In the genomic region with DNA sequence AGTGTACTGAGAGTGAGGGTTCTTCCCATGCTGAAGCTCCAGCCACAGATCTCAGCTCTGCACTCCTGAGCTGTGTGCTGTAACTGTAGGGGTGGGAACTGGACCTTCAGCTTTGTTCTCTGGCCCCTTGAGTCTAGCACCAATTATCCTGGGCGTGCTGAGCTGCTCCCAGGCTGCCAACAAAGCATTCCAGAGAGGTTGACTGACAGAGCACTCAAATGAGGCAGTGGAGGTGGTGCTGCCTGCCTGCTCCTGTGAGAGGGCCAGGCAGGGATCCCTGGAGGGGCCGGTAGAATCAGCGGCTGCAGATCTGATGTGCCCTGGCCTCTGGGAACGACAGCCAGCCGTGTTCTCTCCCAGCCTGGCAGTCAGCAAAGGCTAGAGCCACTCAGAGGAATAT, we compare ENCODE assay signal across 20 cellular contexts.
"Had no signal": no experiment of that assay in that cellular context is flagged by ENCODE, and none has a peak within 500 bp of the region (broad histone marks: within the 10 kb centered on the region; RNA-seq: fewer than 3 reads in every experiment).

No MANE protein-coding gene starts in this region.

- H3K4me3 Mint-ChIP-seq: activated CD4-positive, alpha-beta T cell treated with anti-CD3 and anti-CD28 coated beads, Interleukin-2, amount 10 ng/mL, durations not matched to agents 7 days and 5 days; effector memory CD8-positive, alpha-beta T cell; memory B cell; natural killer cell; stimulated activated memory B cell treated with anti-CD40 and anti-IgM and Interleukin-4, amounts not matched to agents 10 μg/mL and 1 μg/mL and 100 μg/mL, for 72 hours; T-helper 2 cell treated with Interferon-gamma antibody and Interleukin-4, amounts not matched to agents 5 μg/mL and 100 μg/mL, for 36 hours had no signal

- H3K27ac Mint-ChIP-seq: activated CD4-positive, alpha-beta T cell treated with anti-CD3 and anti-CD28 coated beads, Interleukin-2, amount 10 ng/mL, durations not matched to agents 7 days and 5 days; effector memory CD8-positive, alpha-beta T cell; memory B cell; natural killer cell; stimulated activated memory B cell treated with anti-CD40 and anti-IgM and Interleukin-4, amounts not matched to agents 10 μg/mL and 1 μg/mL and 100 μg/mL, for 72 hours; T-helper 2 cell treated with Interferon-gamma antibody and Interleukin-4, amounts not matched to agents 5 μg/mL and 100 μg/mL, for 36 hours had no signal

- H3K27ac ChIP-seq: brain microvascular endothelial cell, gastrocnemius medialis, heart right ventricle, left lung, right atrium auricular region, tibial artery, uterus had no signal

- DNase-seq: activated CD4-positive, alpha-beta T cell treated with anti-CD3 and anti-CD28 coated beads, Interleukin-2, amount 10 ng/mL, durations not matched to agents 7 days and 5 days; activated CD8-positive, alpha-beta memory T cell treated with anti-CD3 and anti-CD28 coated beads for 24 hours; activated naive CD4-positive, alpha-beta T cell treated with Interleukin-2 at 50 U/mL for 16 hours; activated T-cell treated with anti-CD3 and anti-CD28 coated beads for 4 hours; anterior cingulate cortex; brain microvascular endothelial cell; effector memory CD8-positive, alpha-beta T cell; gastrocnemius medialis; heart right ventricle; kidney; left lung; natural killer cell; nucleus accumbens; stimulated activated CD4-positive, alpha-beta T cell treated with anti-CD3 and anti-CD28 coated beads, Interleukin-2, amount 100 ng/mL, for 48 hours; tibial artery; uterus had no signal

- H3K4me1 ChIP-seq: gastrocnemius medialis, heart right ventricle, left lung, right atrium auricular region, tibial artery, uterus had no signal

- H3K36me3 Mint-ChIP-seq: memory B cell; natural killer cell; stimulated activated memory B cell treated with anti-CD40 and anti-IgM and Interleukin-4, amounts not matched to agents 10 μg/mL and 1 μg/mL and 100 μg/mL, for 72 hours had no signal

- H3K36me3 ChIP-seq: brain microvascular endothelial cell, gastrocnemius medialis, heart right ventricle, left lung, right atrium auricular region, tibial artery, uterus had no signal

- H3K27me3 Mint-ChIP-seq: activated CD4-positive, alpha-beta T cell treated with anti-CD3 and anti-CD28 coated beads, Interleukin-2, amount 10 ng/mL, durations not matched to agents 7 days and 5 days; effector memory CD8-positive, alpha-beta T cell; memory B cell; stimulated activated memory B cell treated with anti-CD40 and anti-IgM and Interleukin-4, amounts not matched to agents 10 μg/mL and 1 μg/mL and 100 μg/mL, for 72 hours had no signal

- ATAC-seq: effector memory CD8-positive, alpha-beta T cell; gastrocnemius medialis; heart right ventricle; left lung; natural killer cell; stimulated activated memory B cell treated with anti-CD40 and anti-IgM and Interleukin-4, amounts not matched to agents 10 μg/mL and 1 μg/mL and 100 μg/mL, for 72 hours had no signal

- H3K27me3 ChIP-seq: brain microvascular endothelial cell, gastrocnemius medialis, heart right ventricle, left lung, right atrium auricular region, tibial artery, uterus had no signal

- H3K9me3 ChIP-seq: left lung, right atrium auricular region, tibial artery, uterus had no signal

- H3K4me1 Mint-ChIP-seq: activated CD4-positive, alpha-beta T cell treated with anti-CD3 and anti-CD28 coated beads, Interleukin-2, amount 10 ng/mL, durations not matched to agents 7 days and 5 days; memory B cell; natural killer cell; stimulated activated memory B cell treated with anti-CD40 and anti-IgM and Interleukin-4, amounts not matched to agents 10 μg/mL and 1 μg/mL and 100 μg/mL, for 72 hours had no signal

- H3K4me3 ChIP-seq: gastrocnemius medialis, heart right ventricle, left lung, right atrium auricular region, tibial artery, uterus had no signal
